12 cellular contexts compared by ENCODE assay signal in genomic region chr13:50071399-50071798, GRCh38. TPM values are rescaled to one million over a fixed set of nuclear protein-coding genes. Genes with fewer than 3 reads are reported as not detected.
DNase-seq lines count a peak whose midpoint lies in the region; ATAC-seq, FAIRE-seq and TF ChIP-seq lines count a peak whose summit lies in the region.
"Had no signal": no experiment of that assay in that cellular context is flagged by ENCODE, and none has a peak within 500 bp of the region (broad histone marks: within the 10 kb centered on the region; RNA-seq: fewer than 3 reads in every experiment).

No MANE protein-coding gene starts in this region.

- H4K5ac ChIP-seq in mesendoderm (ENCODE audit: low read length), result no peak overlapping the region

- no peaks in the 10 kb centered on the region for H3K9me3 Mint-ChIP-seq in brain

- H3K79me1 ChIP-seq in mesendoderm (ENCODE audit: low read length), result peaks cover 3% of the 10 kb centered on the region

- H3K4ac ChIP-seq in mesendoderm (ENCODE audit: low read depth, low read length), result no peak overlapping the region

- intact Hi-C loops in left ventricle myocardium superior (cut with micrococcal nuclease), result no loop called here

- peaks cover 32% of the 10 kb centered on the region for H3K36me3 Mint-ChIP-seq in brain

- H3K18ac ChIP-seq in mesendoderm (ENCODE audit: low read length), result no peak overlapping the region

- DNase-seq in GM19239 (ENCODE audit: insufficient read length, low spot score) (no peak), mesendoderm (peak; percentile 1), left ventricle myocardium superior (no peak)
- DNase-seq: H7, NCI-H2107, transverse colon had no signal

- peak overlapping the region in 4 of 5 experiments; percentile 54 to 82 (median 66) for H3K4me3 Mint-ChIP-seq in brain

- H2BK5ac ChIP-seq in mesendoderm (ENCODE audit: low read length), result no peak overlapping the region

- H4K8ac ChIP-seq in mesendoderm (ENCODE audit: low read depth, low read length), result no peak overlapping the region

- H3K36me3 ChIP-seq in mesendoderm (ENCODE audit: control insufficient read depth, insufficient read depth, low read length), result no peaks in the 10 kb centered on the region
- H3K36me3 ChIP-seq: prostate gland had no signal

- no peaks in the 10 kb centered on the region for H3K27me3 Mint-ChIP-seq in brain

- H2BK15ac ChIP-seq in mesendoderm (replicated peaks; ENCODE audit: low read depth), result no peak overlapping the region

- no peak overlapping the region for H3K9ac ChIP-seq in mesendoderm (ENCODE audit: low read length)

- H3K4me1 Mint-ChIP-seq in brain, result peaks cover 82% of the 10 kb centered on the region

- H3K27ac ChIP-seq in 22Rv1, result peak overlapping the region; percentile 21; the same call in 1 of the 2 replicates
- no peak overlapping the region for H3K27ac ChIP-seq in mesendoderm (ENCODE audit: low read depth, low read length)
- H3K27ac ChIP-seq: prostate gland had no signal

- H3K27ac Mint-ChIP-seq in brain, result peak overlapping the region; percentile 19 to 91 (median 89)

- no peak overlapping the region for H2BK120ac ChIP-seq in mesendoderm (ENCODE audit: low read depth, low read length)

- no CpG with 5 or more reads among the region's 2 CpGs for WGBS in mesendoderm (ENCODE audit: extremely low coverage, insufficient coverage, low lambda C conversion rate)

- no peaks in the 10 kb centered on the region for H3K4me1 ChIP-seq in mesendoderm (ENCODE audit: control insufficient read depth, low read depth, low read length)
- H3K4me1 ChIP-seq: prostate gland had no signal

- no peaks in the 10 kb centered on the region for H3K27me3 ChIP-seq in mesendoderm (ENCODE audit: insufficient read depth, low read length, poor library complexity)
- H3K27me3 ChIP-seq: transverse colon had no signal

- no peak overlapping the region for H2AK5ac ChIP-seq in mesendoderm (ENCODE audit: low read length)

- no peak for ATAC-seq in left ventricle myocardium superior
- no peak for ATAC-seq in GM18858 (IDR thresholded peaks at IDR 0.05; ENCODE audit: unreplicated experiment)
- ATAC-seq in GM21717 (IDR thresholded peaks at IDR 0.05; ENCODE audit: unreplicated experiment), result no peak
- ATAC-seq in GM19463 (IDR thresholded peaks at IDR 0.05; ENCODE audit: unreplicated experiment), result no peak

- H3K4me3 ChIP-seq in mesendoderm (ENCODE audit: low read length), result no peak overlapping the region
- H3K4me3 ChIP-seq: prostate gland, transverse colon had no signal

- peaks cover 7% of the 10 kb centered on the region for H3K79me2 ChIP-seq in mesendoderm (ENCODE audit: control insufficient read depth, insufficient read depth, low read length)

- FAIRE-seq in GM19239 (lab: Jason Lieb, UNC), result peak; percentile 45

- TF ChIP-seq CTCF in 22Rv1 (IDR thresholded peaks at IDR 0.05), result no peak
- no peak for TF ChIP-seq CTCF in brain (conservative IDR thresholded peaks at IDR 0.05)

- no peak overlapping the region for H3K56ac ChIP-seq in mesendoderm (ENCODE audit: low read length)

- H3K4me2 ChIP-seq in mesendoderm (ENCODE audit: low read length), result no peak overlapping the region

- H3K23ac ChIP-seq in mesendoderm (ENCODE audit: low read length), result no peak overlapping the region

RNA-seq across cellular contexts. Expression of gene KCNRG, which starts 56.2 kb away (rescaled TPM):
- 0.63 TPM for polyA plus RNA-seq in brain (ENCODE audit: insufficient read depth, low read depth, low replicate concordance)
- polyA plus RNA-seq in mesendoderm (2013, experiment 1 of 2), result 1.2 TPM
- 1.0 TPM for polyA plus RNA-seq in mesendoderm (2013, experiment 2 of 2)
- total RNA-seq in left ventricle myocardium superior, result 0.32 TPM
